In the genomic region with DNA sequence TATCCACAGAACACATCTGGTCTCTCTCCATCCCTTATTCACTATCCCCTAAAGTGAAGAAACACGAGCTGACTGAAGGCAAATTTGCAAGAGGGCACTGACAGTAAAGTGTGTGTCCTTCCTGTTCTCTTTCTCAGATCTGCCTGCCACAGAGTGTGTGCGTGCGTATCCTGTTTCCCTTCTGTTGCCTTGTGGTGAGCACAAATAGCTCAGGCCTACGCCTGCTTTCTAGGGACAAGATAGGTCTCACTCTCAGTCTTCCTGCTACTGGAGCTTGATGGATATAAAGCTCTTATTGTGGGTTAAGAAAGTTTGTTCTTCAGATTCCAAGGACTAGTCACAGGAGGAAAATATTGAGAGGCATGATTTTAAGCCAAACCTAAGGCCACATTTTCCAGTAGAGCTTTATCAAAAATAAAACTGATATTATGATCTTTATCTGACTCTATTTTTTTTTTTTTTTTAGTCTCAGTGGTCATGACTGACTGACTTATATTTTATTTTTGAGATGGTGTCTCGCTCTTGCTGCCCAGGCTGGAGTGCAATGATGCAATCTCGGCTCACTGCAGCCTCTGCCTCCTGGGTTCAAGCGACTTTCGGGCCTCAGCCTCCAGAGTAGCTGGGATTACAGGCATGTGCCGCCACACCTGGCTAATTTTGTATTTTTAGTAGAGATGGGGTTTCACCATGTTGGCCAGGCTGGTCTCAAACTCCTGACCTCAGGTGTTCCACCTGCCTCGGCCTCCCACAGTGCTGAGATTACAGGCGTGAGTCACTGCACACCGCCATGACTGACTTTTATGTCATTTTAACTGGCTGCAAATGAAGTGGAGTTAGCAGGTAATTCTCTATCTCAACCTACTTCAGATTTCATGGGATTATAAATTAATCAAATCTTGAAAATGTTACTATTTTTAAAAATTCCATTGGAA, we compare ENCODE assay signal across 9 cellular contexts.
A peak's percentile ranks its signal among the peaks of the same experiment; 100 is the strongest.
DNase-seq lines count a peak whose midpoint lies in the region; TF ChIP-seq lines count a peak whose summit lies in the region.
"Had no signal": no experiment of that assay in that cellular context is flagged by ENCODE, and none has a peak within 500 bp of the region (broad histone marks: within the 10 kb centered on the region; RNA-seq: fewer than 3 reads in every experiment).

No MANE protein-coding gene starts in this region.

- TF ChIP-seq CTCF in MM.1S (IDR thresholded peaks at IDR 0.05; ENCODE audit: low read length) (no peak), glutamatergic neuron (IDR thresholded peaks at IDR 0.05; ENCODE audit: partially characterized antibody, unreplicated experiment) (no peak)

- H3K27me3 Mint-ChIP-seq in glutamatergic neuron (ENCODE audit: unreplicated experiment) = no peaks in the 10 kb centered on the region

- no peaks in the 10 kb centered on the region for H4K20me1 ChIP-seq in MM.1S (ENCODE audit: insufficient read depth, low read length)

- H3K9ac ChIP-seq in MM.1S (ENCODE audit: low read length) = no peak overlapping the region

- H3K4me3 Mint-ChIP-seq in glutamatergic neuron (ENCODE audit: unreplicated experiment) = no peak overlapping the region

- peak overlapping the region; percentile 62; the same call in 1 of the 2 replicates for H3K27ac ChIP-seq in MM.1S (ENCODE audit: low read length)
- H3K27ac ChIP-seq: thoracic aorta had no signal

- H3K27ac Mint-ChIP-seq in glutamatergic neuron (ENCODE audit: unreplicated experiment) = peak overlapping the region; percentile 80

- no peak overlapping the region for H3K4me3 ChIP-seq in MM.1S (ENCODE audit: low read length)
- H3K4me3 ChIP-seq: thoracic aorta had no signal

- H3K9me2 ChIP-seq in MM.1S (replicated peaks; ENCODE audit: insufficient read depth, low read length) = no peaks in the 10 kb centered on the region

- peaks cover 22% of the 10 kb centered on the region for H3K4me1 ChIP-seq in MM.1S (ENCODE audit: low read length)

- no peaks in the 10 kb centered on the region for H3K79me2 ChIP-seq in MM.1S (ENCODE audit: low read length)

- H3K36me3 Mint-ChIP-seq in glutamatergic neuron (ENCODE audit: unreplicated experiment) = no peaks in the 10 kb centered on the region

- H3K4me2 ChIP-seq in MM.1S (ENCODE audit: low read depth, low read length) = peak overlapping the region; percentile 36; the same call in 1 of the 2 replicates

- H3K36me3 ChIP-seq in MM.1S (replicated peaks; ENCODE audit: insufficient read depth, low read length) = no peaks in the 10 kb centered on the region
- H3K36me3 ChIP-seq: thoracic aorta had no signal

- peaks cover 3% of the 10 kb centered on the region for H3K9me3 Mint-ChIP-seq in glutamatergic neuron (ENCODE audit: unreplicated experiment)

- no peak overlapping the region for H2AFZ ChIP-seq in MM.1S (ENCODE audit: low read length)

- DNase-seq in NCI-H82 (lab: John Stamatoyannopoulos, UW) (peak; percentile 11), NCI-H82 treated with DMSO at 0.1 percent for 48 hours (lab: John Stamatoyannopoulos, UW; ENCODE audit: unreplicated experiment) (no peak), HCEC 1CT (peak; percentile 15), MM.1S (peak; percentile 90), activated T-cell treated with anti-CD3 and anti-CD28 coated beads for 24 hours (ENCODE audit: low read depth) (peak; percentile 16), glutamatergic neuron (no peak), NCI-H524 treated with DMSO at 0.1 percent for 48 hours (lab: John Stamatoyannopoulos, UW) (no peak)
- DNase-seq in stimulated activated CD8-positive, alpha-beta memory T cell treated with anti-CD3 and anti-CD28 coated beads, Interleukin-7, amount 100 ng/mL, for 24 hours (ENCODE audit: low read depth) = peak; percentile 16

- H3F3A ChIP-seq in MM.1S (ENCODE audit: insufficient read depth, low read length) = peaks cover 8% of the 10 kb centered on the region; the same call in 1 of the 2 replicates

- H3K9me3 ChIP-seq in MM.1S (replicated peaks; ENCODE audit: insufficient read depth, low read length) = no peaks in the 10 kb centered on the region
- H3K9me3 ChIP-seq: thoracic aorta had no signal

- H3K4me1 Mint-ChIP-seq in glutamatergic neuron (ENCODE audit: low read depth, unreplicated experiment) = peaks cover 12% of the 10 kb centered on the region

- no peaks in the 10 kb centered on the region for H3K27me3 ChIP-seq in MM.1S (replicated peaks; ENCODE audit: insufficient read depth, low read length)

Comparison
In these comparisons a context has a peak if more than half of its experiments do, and no peak if none do; other contexts are left out.
1. DNase-seq: peak in NCI-H82 (single experiment), HCEC 1CT (single experiment), MM.1S (single experiment), activated T-cell treated with anti-CD3 and anti-CD28 coated beads for 24 hours (single experiment) and stimulated activated CD8-positive, alpha-beta memory T cell treated with anti-CD3 and anti-CD28 coated beads, Interleukin-7, amount 100 ng/mL, for 24 hours (single experiment); none in NCI-H82 treated with DMSO at 0.1 percent for 48 hours (single experiment), glutamatergic neuron (single experiment) and NCI-H524 treated with DMSO at 0.1 percent for 48 hours (single experiment).